Comparison of ENCODE assay signal across 23 cellular contexts in genomic region chr13:110512198-110512740, GRCh38.
"Had no signal": no experiment of that assay in that cellular context is flagged by ENCODE, and none has a peak within 500 bp of the region (broad histone marks: within the 10 kb centered on the region; RNA-seq: fewer than 3 reads in every experiment).

No MANE protein-coding gene starts in this region.

- H3K36me3 Mint-ChIP-seq: activated naive CD8-positive, alpha-beta T cell treated with anti-CD3 and anti-CD28 coated beads, Interleukin-2, amount 10 ng/mL, durations not matched to agents 7 days and 5 days; naive thymus-derived CD4-positive, alpha-beta T cell had no signal

- DNase-seq: activated CD4-positive, alpha-beta T cell treated with anti-CD3 and anti-CD28 coated beads for 4 hours; activated CD4-positive, alpha-beta T cell treated with anti-CD3 and anti-CD28 coated beads, Interleukin-2, amount 50 U/mL, for 48 hours; activated CD4-positive, CD25-positive, alpha-beta regulatory T cell; activated effector memory CD4-positive, alpha-beta T cell treated with Interleukin-2 at 50 U/mL for 16 hours; activated naive CD4-positive, alpha-beta T cell treated with anti-CD3 and anti-CD28 coated beads for 36 hours; activated naive CD8-positive, alpha-beta T cell treated with anti-CD3 and anti-CD28 coated beads, Interleukin-2, amount 10 ng/mL, durations not matched to agents 7 days and 5 days; activated T-cell treated with anti-CD3 and anti-CD28 coated beads, Interleukin-2, amount 50 U/mL, for 72 hours; amniotic stem cell; colonic mucosa; dorsolateral prefrontal cortex; heart right ventricle; lower lobe of right lung; naive thymus-derived CD4-positive, alpha-beta T cell; stimulated activated CD4-positive, alpha-beta T cell treated with anti-CD3 and anti-CD28 coated beads, Interleukin-2, amount 100 ng/mL, for 48 hours; stimulated activated CD8-positive, alpha-beta memory T cell treated with anti-CD3 and anti-CD28 coated beads, Interleukin-4, amount 100 ng/mL, for 48 hours; stimulated activated naive CD4-positive, alpha-beta T cell treated with Interleukin-2 at 50 U/mL for 16 hours; T-helper 17 cell had no signal

- H3K9me3 ChIP-seq: colonic mucosa, lower lobe of right lung, thoracic aorta had no signal

- H3K27ac Mint-ChIP-seq: activated naive CD4-positive, alpha-beta T cell treated with anti-CD3 and anti-CD28 coated beads for 36 hours; activated naive CD8-positive, alpha-beta T cell treated with anti-CD3 and anti-CD28 coated beads, Interleukin-2, amount 10 ng/mL, durations not matched to agents 7 days and 5 days; activated T-cell treated with anti-CD3 and anti-CD28 coated beads, Interleukin-2, amount 50 U/mL, for 72 hours; naive thymus-derived CD4-positive, alpha-beta T cell; T-helper 17 cell had no signal

- H3K9me3 Mint-ChIP-seq: activated naive CD8-positive, alpha-beta T cell treated with anti-CD3 and anti-CD28 coated beads, Interleukin-2, amount 10 ng/mL, durations not matched to agents 7 days and 5 days; activated T-cell treated with anti-CD3 and anti-CD28 coated beads, Interleukin-2, amount 50 U/mL, for 72 hours; neural crest cell had no signal

- H3K36me3 ChIP-seq: colonic mucosa had no signal

- H3K4me3 ChIP-seq: colonic mucosa, dorsolateral prefrontal cortex, heart right ventricle, lower lobe of right lung, thoracic aorta had no signal

- ATAC-seq: activated T-cell treated with anti-CD3 and anti-CD28 coated beads, Interleukin-2, amount 50 U/mL, for 72 hours; heart right ventricle; left lobe of liver; lower lobe of right lung; naive thymus-derived CD4-positive, alpha-beta T cell; sciatic nerve; T-helper 17 cell had no signal

- FAIRE-seq: bronchial epithelial cell had no signal

- H3K27ac ChIP-seq: colonic mucosa, dorsolateral prefrontal cortex, epithelial cell of prostate, heart right ventricle, lower lobe of right lung, thoracic aorta had no signal

- H3K4me3 Mint-ChIP-seq: activated naive CD4-positive, alpha-beta T cell treated with anti-CD3 and anti-CD28 coated beads for 36 hours; activated naive CD8-positive, alpha-beta T cell treated with anti-CD3 and anti-CD28 coated beads, Interleukin-2, amount 10 ng/mL, durations not matched to agents 7 days and 5 days; activated T-cell treated with anti-CD3 and anti-CD28 coated beads, Interleukin-2, amount 50 U/mL, for 72 hours; naive thymus-derived CD4-positive, alpha-beta T cell; neural crest cell; T-helper 17 cell had no signal

- H3K4me1 Mint-ChIP-seq: neural crest cell, T-helper 17 cell had no signal

- H3K27me3 ChIP-seq: colonic mucosa, dorsolateral prefrontal cortex, heart right ventricle had no signal

- H3K4me1 ChIP-seq: colonic mucosa had no signal

- H3K27me3 Mint-ChIP-seq: naive thymus-derived CD4-positive, alpha-beta T cell had no signal
